ENCODE assay signal across 25 cellular contexts in the genomic region with DNA sequence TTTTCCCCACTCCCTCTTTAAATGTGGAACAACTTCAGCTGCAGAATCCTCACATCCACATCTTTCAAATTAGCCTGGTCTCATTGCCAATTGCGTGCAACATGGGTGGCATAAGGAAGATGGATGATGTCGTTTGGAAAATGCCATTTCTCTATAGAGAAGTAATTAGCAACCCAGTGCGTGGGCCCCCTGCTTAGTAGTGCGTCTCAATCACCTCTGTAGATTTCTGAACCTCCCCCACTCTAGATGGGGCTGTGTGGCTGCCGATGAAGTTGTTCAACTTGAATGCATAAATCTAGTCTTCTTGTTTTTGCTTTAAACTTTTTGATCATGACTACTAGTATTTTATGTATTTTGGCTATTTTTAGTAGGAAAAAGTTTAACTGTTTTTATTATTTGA.
"Had no signal": no experiment of that assay in that cellular context is flagged by ENCODE, and none has a peak within 500 bp of the region (broad histone marks: within the 10 kb centered on the region; RNA-seq: fewer than 3 reads in every experiment).

No MANE protein-coding gene starts in this region.

- H3K27ac ChIP-seq: left ventricle myocardium inferior, parathyroid adenoma, psoas muscle, right atrium auricular region, right lobe of liver, transverse colon, upper lobe of left lung, vagina had no signal

- H3K27me3 ChIP-seq: right atrium auricular region, right lobe of liver, transverse colon, upper lobe of left lung, vagina had no signal

- H3K36me3 ChIP-seq: left ventricle myocardium inferior, right atrium auricular region, right lobe of liver, transverse colon, upper lobe of left lung, vagina had no signal

- DNase-seq: hippocampal formation; immature natural killer cell; kidney; left colon; left ventricle myocardium inferior; naive B cell; natural killer cell; nucleus accumbens; psoas muscle; right lobe of liver; stimulated activated CD4-positive, alpha-beta T cell treated with anti-CD3 and anti-CD28 coated beads, Interleukin-1b, Interleukin-23, amount 100 ng/mL, for 48 hours; stimulated activated CD4-positive, alpha-beta T cell treated with anti-CD3 and anti-CD28 coated beads, Interleukin-2, amount 100 ng/mL, for 48 hours; stimulated activated CD4-positive, alpha-beta T cell treated with anti-CD3 and anti-CD28 coated beads, Interleukin-4, amount 100 ng/mL, for 4 hours; stimulated activated CD8-positive, alpha-beta memory T cell treated with anti-CD3 and anti-CD28 coated beads, Interleukin-4, amount 100 ng/mL, for 48 hours; stimulated activated naive CD4-positive, alpha-beta T cell treated with Interleukin-2 at 50 U/mL for 16 hours; stimulated activated naive CD8-positive, alpha-beta T cell treated with anti-CD3 and anti-CD28 coated beads, Interleukin-15, amount 100 ng/mL, for 72 hours; substantia nigra; transverse colon; upper lobe of left lung had no signal

- H3K4me1 ChIP-seq: left ventricle myocardium inferior, parathyroid adenoma, psoas muscle, right atrium auricular region, right lobe of liver, transverse colon, upper lobe of left lung, vagina had no signal

- ATAC-seq: left colon; natural killer cell; psoas muscle; right lobe of liver; stimulated activated memory B cell treated with anti-CD40 and anti-IgM and Interleukin-4, amounts not matched to agents 10 μg/mL and 1 μg/mL and 100 μg/mL, for 72 hours; stimulated activated naive CD8-positive, alpha-beta T cell treated with anti-CD3 and anti-CD28 coated beads, Interleukin-15, amount 100 ng/mL, for 72 hours had no signal

- H3K4me3 ChIP-seq: left ventricle myocardium inferior, lung, psoas muscle, right atrium auricular region, right lobe of liver, smooth muscle cell, transverse colon, upper lobe of left lung, vagina had no signal

- H3K9me3 ChIP-seq: left ventricle myocardium inferior, psoas muscle, right atrium auricular region, right lobe of liver, transverse colon, upper lobe of left lung, vagina had no signal
